12 cellular contexts compared by ENCODE assay signal in the genomic region with DNA sequence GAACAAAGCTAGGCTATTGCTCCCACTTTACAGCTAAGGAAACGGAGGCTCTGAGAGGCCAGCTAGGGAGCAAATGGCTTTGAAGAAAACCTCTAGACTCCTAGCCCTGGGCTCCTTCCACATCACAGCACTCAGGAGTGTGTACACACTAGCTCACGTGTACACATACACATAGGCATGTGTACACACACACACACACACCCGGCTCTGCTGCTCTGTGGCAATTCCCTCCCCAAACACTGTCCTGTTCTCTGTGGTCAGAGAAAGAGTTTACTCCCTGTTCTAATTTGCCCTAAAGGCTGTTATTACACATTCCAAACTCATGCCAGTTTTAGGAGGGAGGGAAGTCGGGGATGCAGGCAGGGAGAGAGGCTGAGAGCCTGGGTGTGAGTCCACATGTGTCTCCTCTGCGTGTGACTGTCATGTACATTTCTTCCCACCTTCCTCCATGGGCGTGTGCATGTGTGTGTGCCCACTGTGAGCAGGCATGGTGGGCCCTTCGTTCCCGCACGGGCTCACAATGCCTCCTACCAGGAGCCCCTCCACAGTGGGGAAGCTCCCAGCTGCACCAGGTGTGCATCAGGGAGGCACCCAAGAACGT. TPM values are rescaled to one million over a fixed set of nuclear protein-coding genes. Genes with fewer than 3 reads are reported as not detected.
A peak's percentile ranks its signal among the peaks of the same experiment; 100 is the strongest.
DNase-seq lines count a peak whose midpoint lies in the region; ATAC-seq, FAIRE-seq and TF ChIP-seq lines count a peak whose summit lies in the region.
"Had no signal": no experiment of that assay in that cellular context is flagged by ENCODE, and none has a peak within 500 bp of the region (broad histone marks: within the 10 kb centered on the region; RNA-seq: fewer than 3 reads in every experiment).

No MANE protein-coding gene starts in this region.

- H3K27ac ChIP-seq in A549 (peak overlapping the region in 1 of 2 experiments; percentile 37; a peak in 2 of 6 replicates), colonic mucosa (no peak overlapping the region)
- H3K27ac ChIP-seq: left ventricle myocardium inferior, upper lobe of left lung had no signal

- CTCF ChIA-PET in A549 (lab: Yijun Ruan, JAX) = interaction anchor here (0.7 to 7.3 kb wide), 6 partner anchors 13 to 640 kb away, joined by 3 to 85 read pairs (median 3); no protein-coding TSS in a partner anchor

- no peak for TF ChIP-seq POLR2A in A549 (IDR thresholded peaks at IDR 0.05; ENCODE audit: low read length)
- no peak for TF ChIP-seq POLR2A in H54 (IDR thresholded peaks at IDR 0.05; ENCODE audit: low read depth, low read length)

- TF ChIP-seq CTCF in A549 (IDR thresholded peaks at IDR 0.05) = no peak
- TF ChIP-seq CTCF in colonic mucosa (IDR thresholded peaks at IDR 0.05) = no peak

- H3K27me3 ChIP-seq in adipocyte (replicated peaks; ENCODE audit: control insufficient read depth, insufficient read depth, low read length) = no peaks in the 10 kb centered on the region
- no peaks in the 10 kb centered on the region for H3K27me3 ChIP-seq in colonic mucosa
- H3K27me3 ChIP-seq: upper lobe of left lung had no signal

- WGBS in A549 (ENCODE audit: missing lambda C conversion rate) = 35% methylated on average over 10 of the region's 10 CpGs

- peak; percentile 35 to 50; a peak in 5 of 6 replicates for ATAC-seq in A549

- H3K9me3 ChIP-seq in A549 (no peaks in the 10 kb centered on the region), adipocyte (ENCODE audit: control insufficient read depth, low read length) (peaks cover 4% of the 10 kb centered on the region), colonic mucosa (no peaks in the 10 kb centered on the region)
- H3K9me3 ChIP-seq: left ventricle myocardium inferior, upper lobe of left lung had no signal

- no peak for TF ChIP-seq EP300 in A549 (IDR thresholded peaks at IDR 0.05)

- no peak overlapping the region for H3K9ac ChIP-seq in adipocyte (ENCODE audit: low read length)
- H3K9ac ChIP-seq in colonic mucosa (ENCODE audit: low read depth in 2 of 2, low read length in 2 of 2) = peak overlapping the region in 1 of 2 donors; percentile 44

- H3K4me1 ChIP-seq in A549 (peaks cover 28% of the 10 kb centered on the region), adipocyte (ENCODE audit: control insufficient read depth, insufficient read depth, low read length) (peaks cover 8% of the 10 kb centered on the region), colonic mucosa (no peaks in the 10 kb centered on the region)
- H3K4me1 ChIP-seq: upper lobe of left lung had no signal

- FAIRE-seq in A549 (lab: Jason Lieb, UNC) = no peak
- FAIRE-seq in H54 (lab: Jason Lieb, UNC) = peak; percentile 30
- no peak for FAIRE-seq in GM19239 (lab: Jason Lieb, UNC)

- DNase-seq in A549 (ENCODE audit: low read depth in 1 of 2, low spot score in 1 of 2) = peak in 1 of 2 experiments; percentile 63
- DNase-seq in H54 (ENCODE audit: insufficient read length, low spot score) = peak; percentile 73
- DNase-seq in adipocyte (ENCODE audit: low read depth) = peak; percentile 84
- DNase-seq in fibroblast of the conjunctiva (ENCODE audit: low read depth) = peak; percentile 14
- DNase-seq in GM19239 (ENCODE audit: insufficient read length, low spot score) = no peak
- DNase-seq in hippocampal formation (lab: John Stamatoyannopoulos, UW) = no peak
- DNase-seq in colonic mucosa = no peak
- DNase-seq in NCI-H2196 (lab: John Stamatoyannopoulos, UW; ENCODE audit: unreplicated experiment) = no peak
- DNase-seq: activated CD4-positive, alpha-beta T cell treated with anti-CD3 and anti-CD28 coated beads, Interleukin-2, amount 50 U/mL, for 1 hour; activated gamma-delta T cell treated with Interleukin-2 at 50 U/mL for 16 hours; left ventricle myocardium inferior; upper lobe of left lung had no signal

- H3K4me3 ChIP-seq in A549 (no peak overlapping the region), adipocyte (ENCODE audit: low read length) (no peak overlapping the region), colonic mucosa (no peak overlapping the region)
- H3K4me3 ChIP-seq: left ventricle myocardium inferior, upper lobe of left lung had no signal

- 0 out of 3 replicates have a peak overlapping the region, but pooled peaks have one; percentile 13 for H3K4me2 ChIP-seq in A549

- H3K36me3 ChIP-seq in adipocyte (ENCODE audit: control insufficient read depth, insufficient read depth, low read length, severe bottlenecking) (peaks cover 2% of the 10 kb centered on the region), colonic mucosa (no peaks in the 10 kb centered on the region)
- H3K36me3 ChIP-seq: left ventricle myocardium inferior, upper lobe of left lung had no signal

- POLR2A ChIA-PET in A549 (lab: Yijun Ruan, JAX) = no interaction called here

- intact Hi-C loops in colonic mucosa (cut with DNase I) = no loop called here

- no peak for TF ChIP-seq RAD21 in A549 (conservative IDR thresholded peaks at IDR 0.05 in 1 of 2, IDR thresholded peaks at IDR 0.05 in 1 of 2)

TF ChIP-seq in A549, 52 proteins besides CTCF, POLR2A, EP300 and RAD21:
- TF ChIP-seq, protein P1, sequence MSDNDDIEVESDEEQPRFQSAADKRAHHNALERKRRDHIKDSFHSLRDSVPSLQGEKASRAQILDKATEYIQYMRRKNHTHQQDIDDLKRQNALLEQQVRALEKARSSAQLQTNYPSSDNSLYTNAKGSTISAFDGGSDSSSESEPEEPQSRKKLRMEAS (IDR thresholded peaks at IDR 0.05) = no peak
- peak; percentile 46; the same call in 1 of the 2 replicates for TF ChIP-seq NPAS2 (CRISPR knock-in tag; IDR thresholded peaks at IDR 0.05; ENCODE audit: borderline replicate concordance)

RNA-seq across cellular contexts. Expression of a gene that starts 14.2 kb away (rescaled TPM):
- polyA plus RNA-seq in A549 (2011; rRNA removed) (0.37 and 0.52 TPM in 2 replicates), A549 (2017; fragmentation: RNase III; extraction: RNeasy Plus Mini Kit Qiagen cat#74134 plus additional on column Dnase treatment) (0.05 to 0.15 TPM (median 0.09 TPM) in 3 replicates)
- polyA plus RNA-seq in A549 (2012; cell fraction: cytosol; rRNA removed) = 0.15 and 0.26 TPM in 2 replicates
- 0.43 and 0.53 TPM in 2 replicates for polyA plus RNA-seq in A549 (2012; cell fraction: nucleus; rRNA removed)
- polyA minus RNA-seq in A549 (2011; rRNA and poly(A)+ RNA removed) = 0.88 and 1.2 TPM in 2 replicates
- under 1 TPM; 0.10 to 0.32 TPM for total RNA-seq in colonic mucosa

Comparison
In these comparisons a context has a peak if more than half of its experiments do, and no peak if none do; other contexts are left out.
1. DNase-seq: peak in H54 (single experiment), adipocyte (single experiment) and fibroblast of the conjunctiva (single experiment); none in GM19239 (single experiment), hippocampal formation (0 of 2), colonic mucosa (single experiment) and NCI-H2196 (single experiment).